Comparison of ENCODE assay signal across 12 cellular contexts in the genomic region with DNA sequence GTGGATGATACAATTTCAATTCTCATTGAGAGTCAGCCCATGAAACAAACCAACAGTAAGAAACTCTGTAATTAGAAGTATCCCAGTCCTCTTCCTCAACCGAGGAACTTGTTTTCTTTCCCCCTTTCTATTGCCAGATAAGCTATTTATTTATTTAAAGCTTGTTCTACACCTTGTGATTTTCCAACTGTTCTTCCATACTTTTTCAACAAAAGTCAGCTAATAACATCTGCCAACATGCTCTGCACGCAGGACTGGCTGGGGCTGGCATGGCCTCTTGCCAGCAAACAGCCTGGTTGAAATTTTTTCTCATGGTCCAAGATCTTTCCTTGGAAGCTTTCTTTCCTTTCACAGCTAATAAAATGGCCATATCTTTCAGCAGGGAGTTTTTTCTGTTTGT. TPM values are rescaled to one million over a fixed set of nuclear protein-coding genes. Genes with fewer than 3 reads are reported as not detected.
A peak's percentile ranks its signal among the peaks of the same experiment; 100 is the strongest.
DNase-seq lines count a peak whose midpoint lies in the region; ATAC-seq, FAIRE-seq and TF ChIP-seq lines count a peak whose summit lies in the region.
"Had no signal": no experiment of that assay in that cellular context is flagged by ENCODE, and none has a peak within 500 bp of the region (broad histone marks: within the 10 kb centered on the region; RNA-seq: fewer than 3 reads in every experiment).

No MANE protein-coding gene starts in this region.

- TF ChIP-seq POLR2A in heart left ventricle (IDR thresholded peaks at IDR 0.05) = no peak

- H3K27ac ChIP-seq in heart left ventricle (peak overlapping the region in 7 of 12 donors; percentile 7 to 97 (median 35)), tibial artery (peak overlapping the region; percentile 94 to 98)
- H3K27ac ChIP-seq: skin epidermis had no signal

- DNase-seq in heart left ventricle (no peak), cardiac septum (ENCODE audit: low spot score) (no peak), RCC 7860 (ENCODE audit: low spot score) (no peak), glomerular visceral epithelial cell (ENCODE audit: extremely low spot score) (peak; percentile 51), tibial artery (no peak), NCI-H146 treated with DMSO at 0.1 percent for 48 hours (lab: John Stamatoyannopoulos, UW; ENCODE audit: unreplicated experiment) (no peak), HuH-7.5 (ENCODE audit: low spot score) (no peak), HAP-1 (ENCODE audit: low spot score in 2 of 2) (no peak)
- DNase-seq: activated CD8-positive, alpha-beta memory T cell treated with anti-CD3 and anti-CD28 coated beads, Interleukin-2, amount 10 ng/mL, durations not matched to agents 7 days and 5 days; NCI-H146 had no signal

- in situ Hi-C loops in HAP-1 (cut with MboI; ENCODE audit: low sequenced_read_pairs) = no loop called here

- no peak overlapping the region for H3K4me3 ChIP-seq in heart left ventricle
- H3K4me3 ChIP-seq in tibial artery = no peak overlapping the region
- H3K4me3 ChIP-seq in HAP-1 = no peak overlapping the region
- H3K4me3 ChIP-seq: skin epidermis had no signal

- intact Hi-C loops in heart left ventricle (cut with DNase I) = loop anchor here (2.0 to 10.0 kb wide), 14 partner anchors 78 to 827 kb away; no protein-coding TSS in a partner anchor
- intact Hi-C loops in cardiac septum (cut with DNase I) = loop anchor here (5.0 to 10.0 kb wide), 5 partner anchors 83 to 544 kb away; no protein-coding TSS in a partner anchor
- intact Hi-C loops in tibial artery (cut with DNase I; ENCODE audit: low total_unique reads) = loop anchor here (10.0 kb wide), 2 partner anchors 236 to 334 kb away; no protein-coding TSS in a partner anchor

- H3K36me3 ChIP-seq in heart left ventricle (peaks cover 0 to under 1% (median 0%) of the 10 kb centered on the region in 9 donors), tibial artery (peaks cover under 1 to 3% (median 2%) of the 10 kb centered on the region in 3 donors), HAP-1 (replicated peaks) (no peaks in the 10 kb centered on the region)

- H3K27me3 ChIP-seq in heart left ventricle = peaks cover 0 to 10% (median 0%) of the 10 kb centered on the region in 9 donors
- no peaks in the 10 kb centered on the region for H3K27me3 ChIP-seq in tibial artery
- peaks cover 47% of the 10 kb centered on the region for H3K27me3 ChIP-seq in HAP-1 (ENCODE audit: low read depth)

- TF ChIP-seq CTCF in heart left ventricle (IDR thresholded peaks at IDR 0.05) = no peak
- no peak for TF ChIP-seq CTCF in tibial artery (IDR thresholded peaks at IDR 0.05)

- WGBS in heart left ventricle, 4 donors = 13 to 24% (median 20%) methylated on average over 2 of the region's 2 CpGs

- H3K4me1 ChIP-seq in heart left ventricle = peaks cover 0 to 32% (median 9%) of the 10 kb centered on the region in 12 donors
- H3K4me1 ChIP-seq in tibial artery = peaks cover 0 to 41% (median 18%) of the 10 kb centered on the region in 4 donors
- H3K4me1 ChIP-seq in HAP-1 = no peaks in the 10 kb centered on the region

- no peak for ATAC-seq in heart left ventricle
- ATAC-seq: activated CD8-positive, alpha-beta memory T cell treated with anti-CD3 and anti-CD28 coated beads, Interleukin-2, amount 10 ng/mL, durations not matched to agents 7 days and 5 days had no signal

- peak; percentile 84 for FAIRE-seq in RCC 7860 (lab: Jason Lieb, UNC)
- FAIRE-seq: urothelium cell line had no signal

- H3K9me3 ChIP-seq in heart left ventricle (no peaks in the 10 kb centered on the region), tibial artery (no peaks in the 10 kb centered on the region), HAP-1 (no peaks in the 10 kb centered on the region)

RNA-seq across cellular contexts. Expression of gene IRS2, which starts 2.9 kb away (rescaled TPM):
- total RNA-seq in heart left ventricle = 10 to 100 TPM in 7 of 9 donors, 1 to 10 TPM in 2; 6.5 to 54.9 (median 14.4) TPM
- polyA plus RNA-seq in heart left ventricle = 10 to 100 TPM in 1 of 2 donors, 1 to 10 TPM in 1; 3.4 to 42.9 TPM
- total RNA-seq in cardiac septum = 12.0 TPM
